In genomic region chr7:159118623-159119022, GRCh38 we compare ENCODE assay signal across 30 cellular contexts. TPM values are rescaled to one million over a fixed set of nuclear protein-coding genes. Genes with fewer than 3 reads are reported as not detected.
A peak's percentile ranks its signal among the peaks of the same experiment; 100 is the strongest.
DNase-seq lines count a peak whose midpoint lies in the region; ATAC-seq, FAIRE-seq and TF ChIP-seq lines count a peak whose summit lies in the region.
"Had no signal": no experiment of that assay in that cellular context is flagged by ENCODE, and none has a peak within 500 bp of the region (broad histone marks: within the 10 kb centered on the region; RNA-seq: fewer than 3 reads in every experiment).

No MANE protein-coding gene starts in this region.

- H3K4me1 ChIP-seq in small intestine (ENCODE audit: control insufficient read depth in 2 of 2, insufficient read depth in 1 of 2, low read depth in 1 of 2, low read length in 1 of 2), result no peaks in the 10 kb centered on the region
- H3K4me1 ChIP-seq: SJSA1 had no signal

- H3K4me1 Mint-ChIP-seq in activated naive CD4-positive, alpha-beta T cell treated with anti-CD3 and anti-CD28 coated beads, Interleukin-2, amount 10 ng/mL, durations not matched to agents 7 days and 5 days, result no peaks in the 10 kb centered on the region
- H3K4me1 Mint-ChIP-seq in CD4-positive, alpha-beta T cell (ENCODE audit: low read depth), result peaks cover 20% of the 10 kb centered on the region
- H3K4me1 Mint-ChIP-seq: CD8-positive, alpha-beta memory T cell had no signal

- TF ChIP-seq CTCF in CD4-positive, alpha-beta T cell (IDR thresholded peaks at IDR 0.05), result no peak

- H3K27ac Mint-ChIP-seq in activated naive CD4-positive, alpha-beta T cell treated with anti-CD3 and anti-CD28 coated beads, Interleukin-2, amount 10 ng/mL, durations not matched to agents 7 days and 5 days, result no peak overlapping the region
- no peak overlapping the region for H3K27ac Mint-ChIP-seq in CD4-positive, alpha-beta T cell
- H3K27ac Mint-ChIP-seq: CD8-positive, alpha-beta memory T cell had no signal

- H3K27me3 ChIP-seq in CD4-positive, alpha-beta T cell (ENCODE audit: control insufficient read depth, insufficient read depth, low read length), result peaks cover 3% of the 10 kb centered on the region
- no peaks in the 10 kb centered on the region for H3K27me3 ChIP-seq in small intestine (ENCODE audit: control insufficient read depth in 2 of 2, insufficient read depth in 2 of 2, low read length in 2 of 2)

- no peak overlapping the region for H3K4me3 ChIP-seq in small intestine (ENCODE audit: low read depth in 1 of 2, low read length in 2 of 2)
- H3K4me3 ChIP-seq: SJSA1 had no signal

- no peak for FAIRE-seq in small intestine (lab: Jason Lieb, UNC)
- FAIRE-seq: G401.6, GM18507, GM19239 had no signal

- H3K36me3 ChIP-seq in small intestine (ENCODE audit: control insufficient read depth in 2 of 2, insufficient read depth in 2 of 2, low read length in 2 of 2), result no peaks in the 10 kb centered on the region
- H3K36me3 ChIP-seq: SJSA1 had no signal

- peak; percentile 46 for ATAC-seq in CD4-positive, alpha-beta T cell (ENCODE audit: poor library complexity)
- ATAC-seq in sciatic nerve (no peak), GM18867 (IDR thresholded peaks at IDR 0.05; ENCODE audit: unreplicated experiment) (no peak)
- ATAC-seq: Panc1 had no signal

- POLR2A ChIA-PET in CD4-positive, alpha-beta T cell (lab: Charles Lee), result no interaction called here

- 75 to 86% (median 80%) methylated on average over 10 of the region's 10 CpGs for WGBS in small intestine, 3 donors

- H3K27ac ChIP-seq in CD4-positive, alpha-beta T cell (ENCODE audit: low read depth, low read length), result no peak overlapping the region
- no peak overlapping the region for H3K27ac ChIP-seq in small intestine (ENCODE audit: low read depth in 1 of 2, low read length in 1 of 2)
- H3K27ac ChIP-seq: 22Rv1, SJSA1 had no signal

- no peak overlapping the region for H3K4me3 Mint-ChIP-seq in activated naive CD4-positive, alpha-beta T cell treated with anti-CD3 and anti-CD28 coated beads, Interleukin-2, amount 10 ng/mL, durations not matched to agents 7 days and 5 days
- H3K4me3 Mint-ChIP-seq in CD4-positive, alpha-beta T cell, result peak overlapping the region; percentile 58
- H3K4me3 Mint-ChIP-seq: CD8-positive, alpha-beta memory T cell had no signal

- H3K36me3 Mint-ChIP-seq in activated naive CD4-positive, alpha-beta T cell treated with anti-CD3 and anti-CD28 coated beads, Interleukin-2, amount 10 ng/mL, durations not matched to agents 7 days and 5 days, result no peaks in the 10 kb centered on the region
- no peaks in the 10 kb centered on the region for H3K36me3 Mint-ChIP-seq in CD4-positive, alpha-beta T cell (ENCODE audit: low read depth)
- H3K36me3 Mint-ChIP-seq: CD8-positive, alpha-beta memory T cell had no signal

- peak; percentile 13 for DNase-seq in activated naive CD4-positive, alpha-beta T cell treated with anti-CD3 and anti-CD28 coated beads, Interleukin-2, amount 10 ng/mL, durations not matched to agents 7 days and 5 days
- DNase-seq in activated naive CD4-positive, alpha-beta T cell (lab: John Stamatoyannopoulos, UW), result no peak
- no peak for DNase-seq in CD4-positive, alpha-beta T cell
- DNase-seq in islet precursor cell (peak; percentile 15), sciatic nerve (ENCODE audit: low spot score) (peak; percentile 26), small intestine (no peak), middle frontal gyrus (ENCODE audit: extremely low spot score, low spot score) (no peak)
- DNase-seq: ACHN; C1 segment of cervical spinal cord; Calu3; CD8-positive, alpha-beta memory T cell; DMS153; GOT3; HCEC 1CT; KG1; NCI-H1092 treated with DMSO at 0.1 percent for 48 hours; NCI-H146; NCI-H2029 treated with DMSO at 0.1 percent for 48 hours; NCI-H226; NCI-H510A treated with DMSO at 0.1 percent for 48 hours; NCI-H774; NK-92 treated with Interleukin-12 subunit alpha and Interleukin-12 subunit beta, amount 100 ng/mL, for 24 hours had no signal

- CTCF ChIA-PET in activated naive CD4-positive, alpha-beta T cell treated with anti-CD3 and anti-CD28 coated beads, Interleukin-2, amount 10 ng/mL, durations not matched to agents 7 days and 5 days (lab: Charles Lee), result interaction anchor here (1.1 kb wide), 1 partner anchor 79 kb away, joined by 4 read pairs; no protein-coding TSS in a partner anchor
- CTCF ChIA-PET in CD4-positive, alpha-beta T cell (lab: Charles Lee), result no interaction called here

- H3K9me3 ChIP-seq in CD4-positive, alpha-beta T cell (ENCODE audit: control insufficient read depth, low read length), result no peaks in the 10 kb centered on the region
- H3K9me3 ChIP-seq in small intestine (ENCODE audit: control insufficient read depth, low read depth), result no peaks in the 10 kb centered on the region
- H3K9me3 ChIP-seq: SJSA1 had no signal

- H3K27me3 Mint-ChIP-seq in activated naive CD4-positive, alpha-beta T cell treated with anti-CD3 and anti-CD28 coated beads, Interleukin-2, amount 10 ng/mL, durations not matched to agents 7 days and 5 days, result peaks cover 61% of the 10 kb centered on the region
- peaks cover 12% of the 10 kb centered on the region for H3K27me3 Mint-ChIP-seq in CD4-positive, alpha-beta T cell

- H3K9me3 Mint-ChIP-seq in activated naive CD4-positive, alpha-beta T cell treated with anti-CD3 and anti-CD28 coated beads, Interleukin-2, amount 10 ng/mL, durations not matched to agents 7 days and 5 days, result no peaks in the 10 kb centered on the region
- H3K9me3 Mint-ChIP-seq in CD4-positive, alpha-beta T cell, result no peaks in the 10 kb centered on the region

- intact Hi-C loops in CD4-positive, alpha-beta T cell (cut with DNase I, micrococcal nuclease), result no loop called here
- intact Hi-C loops in sciatic nerve (cut with DNase I), result no loop called here

RNA-seq across cellular contexts. Expression of gene VIPR2, which starts 26.0 kb away (rescaled TPM):
- under 1 TPM; 0.59 to 0.80 TPM for total RNA-seq in CD4-positive, alpha-beta T cell
- total RNA-seq in sciatic nerve, result 2.0 TPM
- 1 to 10 TPM in 1 of 3 donors, under 1 TPM in 1, not detected in 1; 0.81 to 1.2 TPM for polyA plus RNA-seq in small intestine
- total RNA-seq: Calu3, HT1080, SJSA1 had no signal

Comparison
In these comparisons a context has a peak if more than half of its experiments do, and no peak if none do; other contexts are left out.
1. DNase-seq: peak in activated naive CD4-positive, alpha-beta T cell treated with anti-CD3 and anti-CD28 coated beads, Interleukin-2, amount 10 ng/mL, durations not matched to agents 7 days and 5 days (single experiment), islet precursor cell (single experiment) and sciatic nerve (single experiment); none in activated naive CD4-positive, alpha-beta T cell (0 of 4), CD4-positive, alpha-beta T cell (0 of 10), small intestine (single experiment) and middle frontal gyrus (single experiment).